In the genomic region with DNA sequence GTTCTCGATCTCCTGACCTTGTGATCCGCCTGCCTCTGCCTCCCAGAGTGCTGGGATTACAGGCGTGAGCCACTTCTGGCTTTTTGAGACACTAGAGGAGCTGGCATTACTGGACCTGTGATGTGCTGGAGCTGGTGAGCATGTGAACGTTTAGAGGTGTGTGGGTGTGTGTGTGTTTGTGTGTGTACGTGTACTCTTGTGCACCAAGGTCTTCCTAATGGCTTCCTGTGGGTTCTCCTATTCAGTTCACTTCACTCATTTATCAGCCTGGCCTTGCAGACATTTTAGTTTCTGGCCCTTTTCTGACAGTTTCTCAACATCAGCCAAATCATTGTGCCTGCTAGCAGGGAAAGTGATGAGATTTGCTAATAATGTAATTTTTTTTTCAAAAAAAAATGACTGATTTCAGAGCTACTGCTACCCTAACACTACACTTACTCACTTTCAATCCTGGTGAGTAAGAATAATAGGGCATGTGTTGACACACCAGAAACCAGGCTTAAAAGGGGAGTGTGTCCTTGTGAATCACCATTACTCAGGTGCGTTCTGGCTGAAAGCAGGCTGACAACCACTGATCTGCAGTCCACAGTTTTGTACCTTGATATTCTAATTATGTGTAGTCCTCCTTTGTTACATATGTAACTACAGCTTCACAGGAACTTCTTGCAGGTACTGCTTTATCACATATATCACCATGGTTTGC, we compare ENCODE assay signal across 10 cellular contexts.
DNase-seq lines count a peak whose midpoint lies in the region; ATAC-seq lines count a peak whose summit lies in the region.
"Had no signal": no experiment of that assay in that cellular context is flagged by ENCODE, and none has a peak within 500 bp of the region (broad histone marks: within the 10 kb centered on the region; RNA-seq: fewer than 3 reads in every experiment).

No MANE protein-coding gene starts in this region.

- peak; percentile 14 for DNase-seq in activated CD8-positive, alpha-beta memory T cell treated with anti-CD3 and anti-CD28 coated beads, Interleukin-2, amount 50 U/mL, for 24 hours (ENCODE audit: extremely low read depth)
- DNase-seq in activated CD8-positive, alpha-beta memory T cell treated with anti-CD3 and anti-CD28 coated beads, Interleukin-2, amount 50 U/mL, for 4 hours: no peak
- DNase-seq in amniotic epithelial cell (ENCODE audit: low read depth): peak; percentile 83
- peak; percentile 44 for DNase-seq in stimulated activated CD8-positive, alpha-beta memory T cell treated with anti-CD3 and anti-CD28 coated beads, Interleukin-4, amount 100 ng/mL, for 48 hours
- DNase-seq in NCI-H2196 (lab: John Stamatoyannopoulos, UW; ENCODE audit: unreplicated experiment): no peak
- DNase-seq in globus pallidus (ENCODE audit: low spot score): no peak
- DNase-seq: activated naive CD8-positive, alpha-beta T cell treated with anti-CD3 and anti-CD28 coated beads, Interleukin-2, amount 10 ng/mL, durations not matched to agents 7 days and 5 days; SHP77 had no signal

- ATAC-seq in HG03342 (IDR thresholded peaks at IDR 0.05; ENCODE audit: unreplicated experiment) (peak; percentile 49), GM21360 (IDR thresholded peaks at IDR 0.05; ENCODE audit: unreplicated experiment) (no peak)

Comparison
In these comparisons a context has a peak if more than half of its experiments do, and no peak if none do; other contexts are left out.
1. DNase-seq: peak in activated CD8-positive, alpha-beta memory T cell treated with anti-CD3 and anti-CD28 coated beads, Interleukin-2, amount 50 U/mL, for 24 hours (single experiment), amniotic epithelial cell (single experiment) and stimulated activated CD8-positive, alpha-beta memory T cell treated with anti-CD3 and anti-CD28 coated beads, Interleukin-4, amount 100 ng/mL, for 48 hours (single experiment); none in activated CD8-positive, alpha-beta memory T cell treated with anti-CD3 and anti-CD28 coated beads, Interleukin-2, amount 50 U/mL, for 4 hours (single experiment), NCI-H2196 (single experiment) and globus pallidus (single experiment).